In genomic region chr5:178531786-178532185, GRCh38 we compare ENCODE assay signal across 19 cellular contexts. TPM values are rescaled to one million over a fixed set of nuclear protein-coding genes. Genes with fewer than 3 reads are reported as not detected.
A peak's percentile ranks its signal among the peaks of the same experiment; 100 is the strongest.
DNase-seq lines count a peak whose midpoint lies in the region; FAIRE-seq and TF ChIP-seq lines count a peak whose summit lies in the region.
"Had no signal": no experiment of that assay in that cellular context is flagged by ENCODE, and none has a peak within 500 bp of the region (broad histone marks: within the 10 kb centered on the region; RNA-seq: fewer than 3 reads in every experiment).

No MANE protein-coding gene starts in this region.

- TF ChIP-seq POLR2A in testis (IDR thresholded peaks at IDR 0.05), result no peak

- WGBS in testis, 2 donors, result 80 to 84% methylated on average over 3 to 11 of the region's 11 CpGs

- no peak for FAIRE-seq in kidney (lab: Jason Lieb, UNC)
- FAIRE-seq: G401.6, GM12892, GM19239 had no signal

- H3K27ac ChIP-seq in kidney (ENCODE audit: low read depth in 2 of 2, low read length in 2 of 2) (no peak overlapping the region), testis (no peak overlapping the region)
- H3K27ac ChIP-seq: 22Rv1 had no signal

- H3K4me3 ChIP-seq in kidney (ENCODE audit: low read length in 2 of 2), result no peak overlapping the region
- H3K4me3 ChIP-seq in testis, result no peak overlapping the region

- no peak for TF ChIP-seq CTCF in kidney (IDR thresholded peaks at IDR 0.05; ENCODE audit: borderline replicate concordance, extremely low read depth, insufficient read depth)
- TF ChIP-seq CTCF in testis (IDR thresholded peaks at IDR 0.05), result no peak

- DNase-seq in DMS 273 (lab: John Stamatoyannopoulos, UW; ENCODE audit: unreplicated experiment), result peak; percentile 34
- no peak for DNase-seq in DMS 273 treated with DMSO at 0.1 percent for 48 hours (lab: John Stamatoyannopoulos, UW)
- peak; percentile 18 for DNase-seq in D341Med (ENCODE audit: low spot score)
- peak; percentile 38 for DNase-seq in kidney
- DNase-seq in testis, result peak; percentile 61
- no peak for DNase-seq in COLO829 (ENCODE audit: low spot score)
- DNase-seq in activated CD8-positive, alpha-beta memory T cell treated with anti-CD3 and anti-CD28 coated beads, Interleukin-2, amount 50 U/mL, for 4 hours, result no peak
- DNase-seq: Caco-2; CD8-positive, alpha-beta T cell; DMS79; EL; HCEC 1CT; HFFc6 had no signal

- H3K9ac ChIP-seq in kidney (ENCODE audit: low read length in 2 of 2), result no peak overlapping the region

- intact Hi-C loops in kidney (cut with DNase I), result no loop called here
- intact Hi-C loops in testis (cut with DNase I; ENCODE audit: low total_unique reads), result no loop called here

- no peaks in the 10 kb centered on the region for H3K36me3 ChIP-seq in kidney (ENCODE audit: control insufficient read depth in 1 of 2, insufficient read depth in 2 of 2, low read length in 2 of 2)
- H3K36me3 ChIP-seq in testis (ENCODE audit: low read depth, missing control alignments), result no peaks in the 10 kb centered on the region

- H3K4me1 ChIP-seq in kidney (ENCODE audit: control insufficient read depth in 1 of 2, insufficient read depth in 1 of 2, low read depth in 1 of 2, low read length in 2 of 2), result no peaks in the 10 kb centered on the region
- peaks cover 12% of the 10 kb centered on the region for H3K4me1 ChIP-seq in testis
- H3K4me1 ChIP-seq: Caco-2 had no signal

- no peaks in the 10 kb centered on the region for H3K27me3 ChIP-seq in testis

- no peaks in the 10 kb centered on the region for H3K9me3 ChIP-seq in kidney (ENCODE audit: control insufficient read depth in 1 of 2, low read length in 2 of 2)
- no peaks in the 10 kb centered on the region for H3K9me3 ChIP-seq in testis
- H3K9me3 ChIP-seq: Caco-2 had no signal

RNA-seq across cellular contexts. Expression of gene COL23A1, which starts 58.4 kb away (rescaled TPM):
- total RNA-seq in kidney, result 8.7 TPM
- polyA plus RNA-seq in kidney (ENCODE audit: insufficient read depth, low read depth, low replicate concordance), result 4.1 TPM
- total RNA-seq in testis, result 1 to 10 TPM; 5.0 to 5.5 TPM
- polyA plus RNA-seq in testis (ENCODE audit: insufficient read depth, low read depth, low replicate concordance), result 4.3 TPM
- total RNA-seq: A673; CD8-positive, alpha-beta T cell; HFFc6 had no signal
- polyA plus RNA-seq: BJ had no signal

Comparison
In these comparisons a context has a peak if more than half of its experiments do, and no peak if none do; other contexts are left out.
1. DNase-seq: peak in DMS 273 (single experiment), D341Med (single experiment), kidney (single experiment) and testis (single experiment); none in DMS 273 treated with DMSO at 0.1 percent for 48 hours (single experiment), COLO829 (single experiment) and activated CD8-positive, alpha-beta memory T cell treated with anti-CD3 and anti-CD28 coated beads, Interleukin-2, amount 50 U/mL, for 4 hours (single experiment).